Comparison of ENCODE assay signal across 4 cellular contexts in genomic region chr3:43518515-43518914, GRCh38.
DNase-seq lines count a peak whose midpoint lies in the region; ATAC-seq and TF ChIP-seq lines count a peak whose summit lies in the region.
"Not testable (repeated sequence)": the region's sequence is repeated elsewhere in the genome, so short reads cannot be mapped to it uniquely, and the experiment has no call there.

No MANE protein-coding gene starts in this region.

- CTCF ChIA-PET in OCI-LY7 (lab: Charles Lee; ENCODE audit: unreplicated experiment) = not testable (repeated sequence)

- not testable (repeated sequence) for H3K9ac ChIP-seq in DND-41 (ENCODE audit: low read depth, low read length)

- not testable (repeated sequence) for H3K27me3 ChIP-seq in DND-41 (ENCODE audit: insufficient read depth, low read length, poor library complexity)

- H3K36me3 ChIP-seq in DND-41 (ENCODE audit: insufficient read depth, low read length); OCI-LY7 (ENCODE audit: insufficient read depth, low read length): not testable (repeated sequence)

- not testable (repeated sequence) for H3K27me3 Mint-ChIP-seq in endothelial cell (ENCODE audit: unreplicated experiment)

- peak overlapping the region; percentile 21 for H3K4me3 Mint-ChIP-seq in endothelial cell (ENCODE audit: unreplicated experiment)

- not testable (repeated sequence) for H3K27ac Mint-ChIP-seq in endothelial cell (ENCODE audit: unreplicated experiment)

- H3K4me1 ChIP-seq in DND-41 (ENCODE audit: insufficient read depth, low read length); OCI-LY7 (ENCODE audit: insufficient read depth, low read length, poor library complexity, severe bottlenecking): not testable (repeated sequence)

- POLR2A ChIA-PET in OCI-LY7 (lab: Charles Lee) = interaction anchor here (0.5 kb wide), 1 partner anchor 17 kb away, joined by 4 read pairs; no protein-coding TSS in a partner anchor

- H4K20me1 ChIP-seq in DND-41 (ENCODE audit: insufficient read depth, low read length); OCI-LY7 (ENCODE audit: insufficient read depth, low read length): not testable (repeated sequence)

- H3K4me3 ChIP-seq in DND-41 (ENCODE audit: low read depth in 1 of 2, low read length in 2 of 2); OCI-LY7 (ENCODE audit: low read depth, low read length, poor library complexity, severe bottlenecking): not testable (repeated sequence)

- H2AFZ ChIP-seq in DND-41 (ENCODE audit: low read depth, low read length); OCI-LY7 (ENCODE audit: low read length): not testable (repeated sequence)

- not testable (repeated sequence) for H3K9me3 Mint-ChIP-seq in endothelial cell (ENCODE audit: unreplicated experiment)

- H3K9me3 ChIP-seq in DND-41 (ENCODE audit: insufficient read depth, low read length, severe bottlenecking) = peaks cover 18% of the 10 kb centered on the region
- not testable (repeated sequence) for H3K9me3 ChIP-seq in OCI-LY7 (ENCODE audit: low read length)

- peaks cover 40% of the 10 kb centered on the region for H3K36me3 Mint-ChIP-seq in endothelial cell (ENCODE audit: low read depth, unreplicated experiment)

- H3K9me2 ChIP-seq in OCI-LY7 (ENCODE audit: insufficient read depth, low read length) = not testable (repeated sequence)

- not testable (repeated sequence) for TF ChIP-seq CTCF in DND-41 (IDR thresholded peaks at IDR 0.05; ENCODE audit: borderline replicate concordance, extremely low read depth, low read length, poor library complexity, severe bottlenecking); OCI-LY7 (conservative IDR thresholded peaks at IDR 0.05; ENCODE audit: low read length); endothelial cell (IDR thresholded peaks at IDR 0.05; ENCODE audit: unreplicated experiment)

- intact Hi-C loops in OCI-LY7 (cut with micrococcal nuclease; ENCODE audit: unreplicated experiment) = not testable (repeated sequence)

- H3K79me2 ChIP-seq in DND-41 (ENCODE audit: insufficient read depth, low read length); OCI-LY7 (ENCODE audit: insufficient read depth, low read depth, low read length): not testable (repeated sequence)

- not testable (repeated sequence) for H3K27ac ChIP-seq in DND-41 (ENCODE audit: low read length); OCI-LY7 (ENCODE audit: low read depth, low read length, poor library complexity, severe bottlenecking)

- ATAC-seq in DND-41 (ENCODE audit: insufficient read depth, low read depth) = not testable (repeated sequence)

- DNase-seq in DND-41 = peak; percentile 5
- peak; percentile 27 for DNase-seq in OCI-LY7 (ENCODE audit: low spot score)
- DNase-seq in SK-N-DZ (ENCODE audit: low spot score) = peak; percentile 25
- DNase-seq in endothelial cell (ENCODE audit: low spot score) = not testable (repeated sequence)

- H3K4me2 ChIP-seq in DND-41 (ENCODE audit: insufficient read depth, low read length); OCI-LY7 (ENCODE audit: low read length): not testable (repeated sequence)

- not testable (repeated sequence) for H3K4me1 Mint-ChIP-seq in endothelial cell (ENCODE audit: unreplicated experiment)

- not testable (repeated sequence) for BruUV-seq in OCI-LY7 (replicated peaks; lab: Mats Ljungman, UMichigan)
